ENCODE assay signal across 8 cellular contexts in genomic region chr19:11196406-11197287, GRCh38. TPM values are rescaled to one million over a fixed set of nuclear protein-coding genes. Genes with fewer than 3 reads are reported as not detected.
DNase-seq lines count a peak whose midpoint lies in the region; ATAC-seq and TF ChIP-seq lines count a peak whose summit lies in the region.

No MANE protein-coding gene starts in this region.

- no peaks in the 10 kb centered on the region for H3K27me3 ChIP-seq in right lobe of liver
- H3K27me3 ChIP-seq in tibial artery: no peaks in the 10 kb centered on the region

- WGBS in right lobe of liver (ENCODE audit: insufficient coverage, low coverage, low lambda C conversion rate, missing lambda C conversion rate): 6% methylated on average over 24 of the region's 47 CpGs

- peak; percentile 10 to 36 (median 22) for ATAC-seq in right lobe of liver
- ATAC-seq in HG02588 (IDR thresholded peaks at IDR 0.05; ENCODE audit: unreplicated experiment): no peak

- H3K27ac ChIP-seq in right lobe of liver (peak overlapping the region; percentile 72 to 85 (median 72)), tibial artery (peak overlapping the region; percentile 94 to 98)

- DNase-seq in EL: peak; percentile 56
- peak; percentile 32 for DNase-seq in NB4 (ENCODE audit: low read depth)
- peak; percentile 34 for DNase-seq in choroid plexus epithelial cell (ENCODE audit: low read depth)
- peak in 1 of 3 donors; percentile 63 for DNase-seq in right lobe of liver
- DNase-seq in tibial artery: peak in 1 of 2 donors; percentile 81
- no peak for DNase-seq in LoVo (ENCODE audit: low spot score)
- DNase-seq in retina: no peak

- intact Hi-C loops in right lobe of liver (cut with DNase I): no loop called here
- intact Hi-C loops in tibial artery (cut with DNase I; ENCODE audit: low total_unique reads): loop anchor here (2.0 kb wide), 1 partner anchor 54 kb away; no protein-coding TSS in a partner anchor

- peaks cover 0 to 25% (median 8%) of the 10 kb centered on the region in 4 donors for H3K4me1 ChIP-seq in right lobe of liver
- H3K4me1 ChIP-seq in tibial artery: peaks cover 0 to 72% (median 57%) of the 10 kb centered on the region in 4 donors

- TF ChIP-seq POLR2A in NB4 (IDR thresholded peaks at IDR 0.05; ENCODE audit: extremely low read depth, insufficient read length): no peak
- TF ChIP-seq POLR2A in right lobe of liver (IDR thresholded peaks at IDR 0.05): no peak

- TF ChIP-seq CTCF in NB4 (IDR thresholded peaks at IDR 0.05; ENCODE audit: low read depth, low read length) (no peak), choroid plexus epithelial cell (conservative IDR thresholded peaks at IDR 0.05; ENCODE audit: low read depth, low read length) (no peak), right lobe of liver (IDR thresholded peaks at IDR 0.05) (no peak), tibial artery (IDR thresholded peaks at IDR 0.05) (no peak)

- H3K9me3 ChIP-seq in right lobe of liver: no peaks in the 10 kb centered on the region
- no peaks in the 10 kb centered on the region for H3K9me3 ChIP-seq in tibial artery

- peaks cover 0 to 13% (median 2%) of the 10 kb centered on the region in 4 donors for H3K36me3 ChIP-seq in right lobe of liver
- peaks cover 32 to 52% (median 42%) of the 10 kb centered on the region in 3 donors for H3K36me3 ChIP-seq in tibial artery

- H3K4me3 ChIP-seq in NB4 (ENCODE audit: low read depth, low read length) (peak overlapping the region; percentile 54), choroid plexus epithelial cell (ENCODE audit: low read depth, low read length) (peak overlapping the region; percentile 70), right lobe of liver (peak overlapping the region; percentile 58 to 64 (median 62)), tibial artery (peak overlapping the region; percentile 93 to 98)

RNA-seq across cellular contexts. Expression of gene KANK2, which starts 0.7 kb away (rescaled TPM):
- total RNA-seq in right lobe of liver: 10 to 100 TPM; 36.3 to 65.4 (median 50.4) TPM

RNA-seq across cellular contexts. Expression of gene SPC24, which starts 41.1 kb away (rescaled TPM):
- 1 to 10 TPM in 5 of 6 experiments, under 1 TPM in 1; 0.90 to 3.8 (median 2.2) TPM for total RNA-seq in right lobe of liver

RNA-seq across cellular contexts. Expression of gene ANGPTL8, which starts 42.8 kb away (rescaled TPM):
- 100 to 1,000 TPM in 4 of 6 experiments, 10 to 100 TPM in 2; 56.7 to 287 (median 140) TPM for total RNA-seq in right lobe of liver

Comparison
In these comparisons a context has a peak if more than half of its experiments do, and no peak if none do; other contexts are left out.
1. DNase-seq: peak in EL (single experiment), NB4 (single experiment) and choroid plexus epithelial cell (single experiment); none in LoVo (single experiment) and retina (single experiment).
2. Peak in every context shown above with its lines, with median percentiles within 50 percentile points of each other: H3K4me3 ChIP-seq.